In the genomic region with DNA sequence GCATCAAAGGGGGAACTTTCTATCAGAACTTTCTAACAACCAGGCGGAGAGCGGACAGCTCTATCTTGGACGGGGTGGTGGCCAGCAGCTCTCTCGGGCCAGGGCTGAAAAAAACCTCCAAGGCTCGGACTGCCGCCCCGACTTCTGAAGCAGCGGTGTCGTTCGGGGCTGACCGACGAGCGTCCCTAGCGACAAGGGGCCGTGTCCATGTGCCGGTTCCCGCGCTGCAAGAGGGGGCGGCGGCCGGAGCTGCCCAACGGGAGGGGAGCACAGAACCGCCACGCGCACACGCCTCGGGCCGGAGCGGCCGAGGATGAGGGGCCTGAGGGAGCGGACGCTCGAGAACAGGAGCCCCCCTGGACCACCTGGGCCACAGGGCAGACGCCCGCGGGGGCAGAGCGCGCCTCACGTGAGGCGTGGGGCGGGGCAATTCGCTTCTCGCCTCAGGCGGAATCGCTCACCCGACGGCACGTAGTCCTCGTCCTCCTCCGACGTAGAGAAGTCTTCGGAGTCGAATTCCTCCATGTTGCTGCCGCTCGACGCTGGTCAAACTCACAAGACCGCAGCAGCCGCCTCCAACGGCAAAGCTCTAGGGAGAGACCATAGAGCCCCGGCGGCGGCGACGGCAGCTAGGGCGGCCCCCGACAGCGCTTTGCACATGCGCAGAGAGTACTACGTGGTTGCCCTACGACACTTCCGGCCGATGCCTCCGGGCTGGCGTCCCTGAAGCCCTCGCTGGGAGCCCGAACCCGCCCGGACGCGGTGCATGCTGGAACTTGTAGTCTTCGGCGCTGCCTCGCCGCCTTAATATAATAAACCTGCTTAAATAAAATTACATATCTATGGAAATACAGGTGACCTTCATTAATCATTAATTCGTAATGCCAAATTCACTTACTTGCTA, we compare ENCODE assay signal across 1 cellular context.
TF ChIP-seq lines count a peak whose summit lies in the region.

A gene (minus strand): TSS at position 676 of the 904 bp plus-strand sequence. CDS start 151 bp downstream, at position 525.

TF ChIP-seq in HEK293, 187 proteins besides CTCF, POLR2A, EP300 and RAD21 (continued from another document and continues in another):
- no peak for TF ChIP-seq ZNF624 (tag by site-specific recombination; IDR thresholded peaks at IDR 0.05)
- no peak for TF ChIP-seq ZNF132 (tag by site-specific recombination; IDR thresholded peaks at IDR 0.05; ENCODE audit: borderline replicate concordance)
- no peak for TF ChIP-seq ZNF214 (tag by site-specific recombination; IDR thresholded peaks at IDR 0.05; ENCODE audit: borderline replicate concordance)
- TF ChIP-seq, protein P1, sequence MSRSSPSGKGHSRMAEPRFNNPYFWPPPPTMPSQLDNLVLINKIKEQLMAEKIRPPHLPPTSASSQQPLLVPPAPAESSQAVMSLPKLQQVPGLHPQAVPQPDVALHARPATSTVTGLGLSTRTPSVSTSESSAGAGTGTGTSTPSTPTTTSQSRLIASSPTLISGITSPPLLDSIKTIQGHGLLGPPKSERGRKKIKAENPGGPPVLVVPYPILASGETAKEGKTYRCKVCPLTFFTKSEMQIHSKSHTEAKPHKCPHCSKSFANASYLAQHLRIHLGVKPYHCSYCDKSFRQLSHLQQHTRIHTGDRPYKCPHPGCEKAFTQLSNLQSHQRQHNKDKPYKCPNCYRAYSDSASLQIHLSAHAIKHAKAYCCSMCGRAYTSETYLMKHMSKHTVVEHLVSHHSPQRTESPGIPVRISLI (tag by site-specific recombination; IDR thresholded peaks at IDR 0.05): no peak
- peak; percentile 98 for TF ChIP-seq KLF10 (tag by site-specific recombination; IDR thresholded peaks at IDR 0.05)
- TF ChIP-seq ZNF791 (tag by site-specific recombination; IDR thresholded peaks at IDR 0.05): no peak
- TF ChIP-seq, protein P2, sequence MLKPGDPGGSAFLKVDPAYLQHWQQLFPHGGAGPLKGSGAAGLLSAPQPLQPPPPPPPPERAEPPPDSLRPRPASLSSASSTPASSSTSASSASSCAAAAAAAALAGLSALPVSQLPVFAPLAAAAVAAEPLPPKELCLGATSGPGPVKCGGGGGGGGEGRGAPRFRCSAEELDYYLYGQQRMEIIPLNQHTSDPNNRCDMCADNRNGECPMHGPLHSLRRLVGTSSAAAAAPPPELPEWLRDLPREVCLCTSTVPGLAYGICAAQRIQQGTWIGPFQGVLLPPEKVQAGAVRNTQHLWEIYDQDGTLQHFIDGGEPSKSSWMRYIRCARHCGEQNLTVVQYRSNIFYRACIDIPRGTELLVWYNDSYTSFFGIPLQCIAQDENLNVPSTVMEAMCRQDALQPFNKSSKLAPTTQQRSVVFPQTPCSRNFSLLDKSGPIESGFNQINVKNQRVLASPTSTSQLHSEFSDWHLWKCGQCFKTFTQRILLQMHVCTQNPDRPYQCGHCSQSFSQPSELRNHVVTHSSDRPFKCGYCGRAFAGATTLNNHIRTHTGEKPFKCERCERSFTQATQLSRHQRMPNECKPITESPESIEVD (tag by site-specific recombination; IDR thresholded peaks at IDR 0.05): no peak
- no peak for TF ChIP-seq ZNF416 (tag by site-specific recombination; IDR thresholded peaks at IDR 0.05)
- peak; percentile 74; the same call in 1 of the 2 replicates for TF ChIP-seq ZNF792 (tag by site-specific recombination; IDR thresholded peaks at IDR 0.05)
- TF ChIP-seq ZNF169 (tag by site-specific recombination; IDR thresholded peaks at IDR 0.05): no peak
- TF ChIP-seq ZNF184 (tag by site-specific recombination; IDR thresholded peaks at IDR 0.05): no peak
- TF ChIP-seq, protein P3, sequence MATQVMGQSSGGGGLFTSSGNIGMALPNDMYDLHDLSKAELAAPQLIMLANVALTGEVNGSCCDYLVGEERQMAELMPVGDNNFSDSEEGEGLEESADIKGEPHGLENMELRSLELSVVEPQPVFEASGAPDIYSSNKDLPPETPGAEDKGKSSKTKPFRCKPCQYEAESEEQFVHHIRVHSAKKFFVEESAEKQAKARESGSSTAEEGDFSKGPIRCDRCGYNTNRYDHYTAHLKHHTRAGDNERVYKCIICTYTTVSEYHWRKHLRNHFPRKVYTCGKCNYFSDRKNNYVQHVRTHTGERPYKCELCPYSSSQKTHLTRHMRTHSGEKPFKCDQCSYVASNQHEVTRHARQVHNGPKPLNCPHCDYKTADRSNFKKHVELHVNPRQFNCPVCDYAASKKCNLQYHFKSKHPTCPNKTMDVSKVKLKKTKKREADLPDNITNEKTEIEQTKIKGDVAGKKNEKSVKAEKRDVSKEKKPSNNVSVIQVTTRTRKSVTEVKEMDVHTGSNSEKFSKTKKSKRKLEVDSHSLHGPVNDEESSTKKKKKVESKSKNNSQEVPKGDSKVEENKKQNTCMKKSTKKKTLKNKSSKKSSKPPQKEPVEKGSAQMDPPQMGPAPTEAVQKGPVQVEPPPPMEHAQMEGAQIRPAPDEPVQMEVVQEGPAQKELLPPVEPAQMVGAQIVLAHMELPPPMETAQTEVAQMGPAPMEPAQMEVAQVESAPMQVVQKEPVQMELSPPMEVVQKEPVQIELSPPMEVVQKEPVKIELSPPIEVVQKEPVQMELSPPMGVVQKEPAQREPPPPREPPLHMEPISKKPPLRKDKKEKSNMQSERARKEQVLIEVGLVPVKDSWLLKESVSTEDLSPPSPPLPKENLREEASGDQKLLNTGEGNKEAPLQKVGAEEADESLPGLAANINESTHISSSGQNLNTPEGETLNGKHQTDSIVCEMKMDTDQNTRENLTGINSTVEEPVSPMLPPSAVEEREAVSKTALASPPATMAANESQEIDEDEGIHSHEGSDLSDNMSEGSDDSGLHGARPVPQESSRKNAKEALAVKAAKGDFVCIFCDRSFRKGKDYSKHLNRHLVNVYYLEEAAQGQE (tag by site-specific recombination; IDR thresholded peaks at IDR 0.05): peak; percentile 44
- TF ChIP-seq ZNF677 (tag by site-specific recombination; IDR thresholded peaks at IDR 0.05): no peak
- no peak for TF ChIP-seq ZNF404 (tag by site-specific recombination; IDR thresholded peaks at IDR 0.05)
- TF ChIP-seq MYNN (tag by site-specific recombination; IDR thresholded peaks at IDR 0.05; ENCODE audit: borderline replicate concordance): no peak
- TF ChIP-seq ZNF776 (tag by site-specific recombination; IDR thresholded peaks at IDR 0.05; ENCODE audit: borderline replicate concordance): no peak
- no peak for TF ChIP-seq ZNF423 (tag by site-specific recombination; IDR thresholded peaks at IDR 0.05)
- TF ChIP-seq, protein P4, sequence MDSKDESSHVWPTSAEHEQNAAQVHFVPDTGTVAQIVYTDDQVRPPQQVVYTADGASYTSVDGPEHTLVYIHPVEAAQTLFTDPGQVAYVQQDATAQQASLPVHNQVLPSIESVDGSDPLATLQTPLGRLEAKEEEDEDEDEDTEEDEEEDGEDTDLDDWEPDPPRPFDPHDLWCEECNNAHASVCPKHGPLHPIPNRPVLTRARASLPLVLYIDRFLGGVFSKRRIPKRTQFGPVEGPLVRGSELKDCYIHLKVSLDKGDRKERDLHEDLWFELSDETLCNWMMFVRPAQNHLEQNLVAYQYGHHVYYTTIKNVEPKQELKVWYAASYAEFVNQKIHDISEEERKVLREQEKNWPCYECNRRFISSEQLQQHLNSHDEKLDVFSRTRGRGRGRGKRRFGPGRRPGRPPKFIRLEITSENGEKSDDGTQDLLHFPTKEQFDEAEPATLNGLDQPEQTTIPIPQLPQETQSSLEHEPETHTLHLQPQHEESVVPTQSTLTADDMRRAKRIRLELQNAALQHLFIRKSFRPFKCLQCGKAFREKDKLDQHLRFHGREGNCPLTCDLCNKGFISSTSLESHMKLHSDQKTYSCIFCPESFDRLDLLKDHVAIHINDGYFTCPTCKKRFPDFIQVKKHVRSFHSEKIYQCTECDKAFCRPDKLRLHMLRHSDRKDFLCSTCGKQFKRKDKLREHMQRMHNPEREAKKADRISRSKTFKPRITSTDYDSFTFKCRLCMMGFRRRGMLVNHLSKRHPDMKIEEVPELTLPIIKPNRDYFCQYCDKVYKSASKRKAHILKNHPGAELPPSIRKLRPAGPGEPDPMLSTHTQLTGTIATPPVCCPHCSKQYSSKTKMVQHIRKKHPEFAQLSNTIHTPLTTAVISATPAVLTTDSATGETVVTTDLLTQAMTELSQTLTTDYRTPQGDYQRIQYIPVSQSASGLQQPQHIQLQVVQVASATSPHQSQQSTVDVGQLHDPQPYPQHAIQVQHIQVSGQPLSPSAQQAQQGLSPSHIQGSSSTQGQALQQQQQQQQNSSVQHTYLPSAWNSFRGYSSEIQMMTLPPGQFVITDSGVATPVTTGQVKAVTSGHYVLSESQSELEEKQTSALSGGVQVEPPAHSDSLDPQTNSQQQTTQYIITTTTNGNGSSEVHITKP (tag by site-specific recombination; IDR thresholded peaks at IDR 0.05): peak; percentile 86
- no peak for TF ChIP-seq ZNF114 (tag by site-specific recombination; IDR thresholded peaks at IDR 0.05)
- TF ChIP-seq, protein P5, sequence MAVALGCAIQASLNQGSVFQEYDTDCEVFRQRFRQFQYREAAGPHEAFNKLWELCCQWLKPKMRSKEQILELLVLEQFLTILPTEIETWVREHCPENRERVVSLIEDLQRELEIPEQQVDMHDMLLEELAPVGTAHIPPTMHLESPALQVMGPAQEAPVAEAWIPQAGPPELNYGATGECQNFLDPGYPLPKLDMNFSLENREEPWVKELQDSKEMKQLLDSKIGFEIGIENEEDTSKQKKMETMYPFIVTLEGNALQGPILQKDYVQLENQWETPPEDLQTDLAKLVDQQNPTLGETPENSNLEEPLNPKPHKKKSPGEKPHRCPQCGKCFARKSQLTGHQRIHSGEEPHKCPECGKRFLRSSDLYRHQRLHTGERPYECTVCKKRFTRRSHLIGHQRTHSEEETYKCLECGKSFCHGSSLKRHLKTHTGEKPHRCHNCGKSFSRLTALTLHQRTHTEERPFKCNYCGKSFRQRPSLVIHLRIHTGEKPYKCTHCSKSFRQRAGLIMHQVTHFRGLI (tag by site-specific recombination; IDR thresholded peaks at IDR 0.05): peak; percentile 38; the same call in 1 of the 2 replicates
- TF ChIP-seq SALL2 (tag by site-specific recombination; IDR thresholded peaks at IDR 0.05; ENCODE audit: borderline replicate concordance): no peak
- TF ChIP-seq GLI4 (tag by site-specific recombination; IDR thresholded peaks at IDR 0.05): no peak
- TF ChIP-seq ZFP37 (tag by site-specific recombination; IDR thresholded peaks at IDR 0.05): no peak
- TF ChIP-seq RBAK (tag by site-specific recombination; IDR thresholded peaks at IDR 0.05): no peak
- TF ChIP-seq, protein P6, sequence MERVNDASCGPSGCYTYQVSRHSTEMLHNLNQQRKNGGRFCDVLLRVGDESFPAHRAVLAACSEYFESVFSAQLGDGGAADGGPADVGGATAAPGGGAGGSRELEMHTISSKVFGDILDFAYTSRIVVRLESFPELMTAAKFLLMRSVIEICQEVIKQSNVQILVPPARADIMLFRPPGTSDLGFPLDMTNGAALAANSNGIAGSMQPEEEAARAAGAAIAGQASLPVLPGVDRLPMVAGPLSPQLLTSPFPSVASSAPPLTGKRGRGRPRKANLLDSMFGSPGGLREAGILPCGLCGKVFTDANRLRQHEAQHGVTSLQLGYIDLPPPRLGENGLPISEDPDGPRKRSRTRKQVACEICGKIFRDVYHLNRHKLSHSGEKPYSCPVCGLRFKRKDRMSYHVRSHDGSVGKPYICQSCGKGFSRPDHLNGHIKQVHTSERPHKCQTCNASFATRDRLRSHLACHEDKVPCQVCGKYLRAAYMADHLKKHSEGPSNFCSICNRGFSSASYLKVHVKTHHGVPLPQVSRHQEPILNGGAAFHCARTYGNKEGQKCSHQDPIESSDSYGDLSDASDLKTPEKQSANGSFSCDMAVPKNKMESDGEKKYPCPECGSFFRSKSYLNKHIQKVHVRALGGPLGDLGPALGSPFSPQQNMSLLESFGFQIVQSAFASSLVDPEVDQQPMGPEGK (tag by site-specific recombination; IDR thresholded peaks at IDR 0.05): peak; percentile 93
- TF ChIP-seq ZNF10 (tag by site-specific recombination; IDR thresholded peaks at IDR 0.05): no peak
- TF ChIP-seq ZNF248 (tag by site-specific recombination; IDR thresholded peaks at IDR 0.05): no peak
- no peak for TF ChIP-seq ZNF311 (tag by site-specific recombination; IDR thresholded peaks at IDR 0.05; ENCODE audit: borderline replicate concordance)
- TF ChIP-seq ZBTB1 (tag by site-specific recombination; IDR thresholded peaks at IDR 0.05): no peak
- TF ChIP-seq ZNF837 (tag by site-specific recombination; IDR thresholded peaks at IDR 0.05): no peak
- TF ChIP-seq ZNF23 (tag by site-specific recombination; IDR thresholded peaks at IDR 0.05; ENCODE audit: borderline replicate concordance): no peak
- TF ChIP-seq ZNF426 (tag by site-specific recombination; IDR thresholded peaks at IDR 0.05): no peak
- no peak for TF ChIP-seq SCRT1 (tag by site-specific recombination; IDR thresholded peaks at IDR 0.05; ENCODE audit: borderline replicate concordance)
- no peak for TF ChIP-seq ZNF175 (tag by site-specific recombination; IDR thresholded peaks at IDR 0.05)
- TF ChIP-seq ZNF510 (tag by site-specific recombination; IDR thresholded peaks at IDR 0.05; ENCODE audit: insufficient replicate concordance): no peak
- TF ChIP-seq ZNF626 (tag by site-specific recombination; IDR thresholded peaks at IDR 0.05): no peak
- TF ChIP-seq ZNF24 (tag by site-specific recombination; IDR thresholded peaks at IDR 0.05): no peak
- no peak; the same call in 1 of the 2 replicates for TF ChIP-seq ZNF133 (tag by site-specific recombination; IDR thresholded peaks at IDR 0.05)
- TF ChIP-seq ZSCAN23 (tag by site-specific recombination; IDR thresholded peaks at IDR 0.05): no peak
- peak; percentile 51 for TF ChIP-seq SP3 (tag by site-specific recombination; IDR thresholded peaks at IDR 0.05)
- TF ChIP-seq ZNF548 (tag by site-specific recombination; IDR thresholded peaks at IDR 0.05): no peak
- TF ChIP-seq, protein P7, sequence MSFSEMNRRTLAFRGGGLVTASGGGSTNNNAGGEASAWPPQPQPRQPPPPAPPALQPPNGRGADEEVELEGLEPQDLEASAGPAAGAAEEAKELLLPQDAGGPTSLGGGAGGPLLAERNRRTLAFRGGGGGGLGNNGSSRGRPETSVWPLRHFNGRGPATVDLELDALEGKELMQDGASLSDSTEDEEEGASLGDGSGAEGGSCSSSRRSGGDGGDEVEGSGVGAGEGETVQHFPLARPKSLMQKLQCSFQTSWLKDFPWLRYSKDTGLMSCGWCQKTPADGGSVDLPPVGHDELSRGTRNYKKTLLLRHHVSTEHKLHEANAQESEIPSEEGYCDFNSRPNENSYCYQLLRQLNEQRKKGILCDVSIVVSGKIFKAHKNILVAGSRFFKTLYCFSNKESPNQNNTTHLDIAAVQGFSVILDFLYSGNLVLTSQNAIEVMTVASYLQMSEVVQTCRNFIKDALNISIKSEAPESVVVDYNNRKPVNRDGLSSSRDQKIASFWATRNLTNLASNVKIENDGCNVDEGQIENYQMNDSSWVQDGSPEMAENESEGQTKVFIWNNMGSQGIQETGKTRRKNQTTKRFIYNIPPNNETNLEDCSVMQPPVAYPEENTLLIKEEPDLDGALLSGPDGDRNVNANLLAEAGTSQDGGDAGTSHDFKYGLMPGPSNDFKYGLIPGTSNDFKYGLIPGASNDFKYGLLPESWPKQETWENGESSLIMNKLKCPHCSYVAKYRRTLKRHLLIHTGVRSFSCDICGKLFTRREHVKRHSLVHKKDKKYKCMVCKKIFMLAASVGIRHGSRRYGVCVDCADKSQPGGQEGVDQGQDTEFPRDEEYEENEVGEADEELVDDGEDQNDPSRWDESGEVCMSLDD (tag by site-specific recombination; IDR thresholded peaks at IDR 0.05): peak; percentile 85
- TF ChIP-seq ZEB2 (tag by site-specific recombination; IDR thresholded peaks at IDR 0.05): peak; percentile 47
- no peak for TF ChIP-seq ZNF585B (tag by site-specific recombination; IDR thresholded peaks at IDR 0.05)
- TF ChIP-seq ZNF366 (tag by site-specific recombination; conservative IDR thresholded peaks at IDR 0.05): no peak
- TF ChIP-seq ZNF544 (tag by site-specific recombination; IDR thresholded peaks at IDR 0.05): no peak
- no peak for TF ChIP-seq ZNF558 (tag by site-specific recombination; IDR thresholded peaks at IDR 0.05)
- no peak for TF ChIP-seq HOXC10 (CRISPR knock-in tag; IDR thresholded peaks at IDR 0.05)
- TF ChIP-seq ZNF701 (tag by site-specific recombination; IDR thresholded peaks at IDR 0.05): no peak
